In the genomic region with DNA sequence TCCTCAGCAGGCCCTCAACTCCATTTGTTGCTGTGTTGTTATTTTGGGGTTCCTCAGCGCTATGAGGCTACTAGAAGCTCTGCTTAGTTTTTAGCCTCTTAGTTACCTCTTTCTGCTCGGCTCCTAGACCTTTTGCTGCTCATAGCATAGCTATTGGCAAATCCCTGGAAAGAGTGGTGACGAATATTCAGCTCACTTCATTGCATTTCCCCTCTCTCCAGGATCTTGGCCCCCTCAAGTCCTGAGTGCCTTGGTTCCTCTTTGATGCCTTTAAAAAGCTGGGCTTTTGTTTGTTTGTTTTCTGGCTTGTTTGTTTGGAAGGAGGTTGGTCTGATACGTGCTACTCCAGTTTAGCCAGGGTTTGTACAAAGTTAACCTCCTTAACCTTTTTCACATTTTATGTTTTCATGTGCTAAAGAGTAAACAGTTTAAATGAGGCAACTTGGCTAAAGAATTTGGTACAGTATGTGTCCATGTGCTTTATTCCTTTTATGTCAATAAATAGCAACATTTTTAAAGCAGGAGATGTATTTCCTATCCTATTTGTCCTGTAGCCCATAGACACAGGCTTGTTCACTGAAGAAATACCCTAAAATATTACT, we compare ENCODE assay signal across 18 cellular contexts. TPM values are rescaled to one million over a fixed set of nuclear protein-coding genes. Genes with fewer than 3 reads are reported as not detected.
DNase-seq lines count a peak whose midpoint lies in the region; ATAC-seq and TF ChIP-seq lines count a peak whose summit lies in the region.
"Had no signal": no experiment of that assay in that cellular context is flagged by ENCODE, and none has a peak within 500 bp of the region (broad histone marks: within the 10 kb centered on the region; RNA-seq: fewer than 3 reads in every experiment).

No MANE protein-coding gene starts in this region.

- H3K4me1 ChIP-seq in HUES48 (ENCODE audit: control insufficient read depth, insufficient read depth, low read length), result peaks cover 18% of the 10 kb centered on the region
- peaks cover 19% of the 10 kb centered on the region for H3K4me1 ChIP-seq in iPS-20b (ENCODE audit: insufficient read depth, low read length)
- H3K4me1 ChIP-seq in right lobe of liver, result peaks cover 0 to 23% (median 5%) of the 10 kb centered on the region in 4 donors
- H3K4me1 ChIP-seq in gastroesophageal sphincter, result peaks cover 0 to 9% (median 0%) of the 10 kb centered on the region in 3 donors
- H3K4me1 ChIP-seq: BLaER1 had no signal

- intact Hi-C loops in right lobe of liver (cut with DNase I), result no loop called here

- POLR2A ChIA-PET in WTC11 (lab: Charles Lee), result no interaction called here

- H3K27ac ChIP-seq in HUES48 (ENCODE audit: low read depth, low read length) (peak overlapping the region; percentile 6), iPS-20b (ENCODE audit: low read length) (no peak overlapping the region), right lobe of liver (no peak overlapping the region), gastroesophageal sphincter (no peak overlapping the region)
- H3K27ac ChIP-seq: BLaER1 had no signal

- H3K9me3 Mint-ChIP-seq in WTC11, result peaks cover 22% of the 10 kb centered on the region

- H3K9ac ChIP-seq in HUES48 (ENCODE audit: low read depth, low read length), result no peak overlapping the region
- H3K9ac ChIP-seq in iPS-20b (ENCODE audit: low read depth, low read length), result no peak overlapping the region
- H3K9ac ChIP-seq: BLaER1 had no signal

- H3K4me3 ChIP-seq in HUES48 (ENCODE audit: low read depth, low read length), result no peak overlapping the region
- H3K4me3 ChIP-seq in iPS-20b (ENCODE audit: low read length), result peak overlapping the region; percentile 21; the same call in 1 of the 2 replicates
- H3K4me3 ChIP-seq in right lobe of liver, result no peak overlapping the region
- H3K4me3 ChIP-seq in gastroesophageal sphincter, result no peak overlapping the region
- H3K4me3 ChIP-seq: BLaER1 had no signal

- DNase-seq in WTC11 (ENCODE audit: low spot score) (no peak), right lobe of liver (no peak), COLO668 (lab: John Stamatoyannopoulos, UW; ENCODE audit: unreplicated experiment) (no peak), anterior cingulate cortex (lab: John Stamatoyannopoulos, UW) (no peak)
- DNase-seq in activated CD4-positive, CD25-positive, alpha-beta regulatory T cell (lab: John Stamatoyannopoulos, UW), result no peak
- DNase-seq: 8988T; Calu3; CD4-positive, alpha-beta memory T cell; DMS79 treated with DMSO at 0.1 percent for 48 hours; GF-D8; GOT3; H9; IMR-90 had no signal

- TF ChIP-seq CTCF in WTC11 (IDR thresholded peaks at IDR 0.05) (no peak), right lobe of liver (IDR thresholded peaks at IDR 0.05) (no peak), gastroesophageal sphincter (IDR thresholded peaks at IDR 0.05) (no peak)

- no peak overlapping the region for H3K27ac Mint-ChIP-seq in WTC11
- H3K27ac Mint-ChIP-seq: CD14-positive monocyte; CD4-positive, alpha-beta memory T cell had no signal

- H3K36me3 Mint-ChIP-seq in WTC11, result peaks cover 18% of the 10 kb centered on the region
- H3K36me3 Mint-ChIP-seq: CD4-positive, alpha-beta memory T cell had no signal

- ATAC-seq in WTC11 (peak; percentile 85), right lobe of liver (peak in 3 of 4 donors; percentile 40 to 65 (median 58)), gastroesophageal sphincter (no peak)

- TF ChIP-seq POLR2A in right lobe of liver (IDR thresholded peaks at IDR 0.05), result no peak
- TF ChIP-seq POLR2A in gastroesophageal sphincter (IDR thresholded peaks at IDR 0.05), result no peak

- peaks cover 4% of the 10 kb centered on the region; the same call in 1 of the 2 replicates for H3K36me3 ChIP-seq in HUES48 (ENCODE audit: control insufficient read depth, insufficient read depth, low read length)
- H3K36me3 ChIP-seq in iPS-20b (ENCODE audit: insufficient read depth, low read depth, low read length), result peaks cover 8% of the 10 kb centered on the region; the same call in 1 of the 2 replicates
- H3K36me3 ChIP-seq in right lobe of liver, result no peaks in the 10 kb centered on the region
- no peaks in the 10 kb centered on the region for H3K36me3 ChIP-seq in gastroesophageal sphincter

- H3K27me3 Mint-ChIP-seq in WTC11 (ENCODE audit: low read depth), result no peaks in the 10 kb centered on the region

- WGBS in right lobe of liver (ENCODE audit: insufficient coverage, low coverage, low lambda C conversion rate, missing lambda C conversion rate), result 58% methylated on average over 4 of the region's 4 CpGs
- WGBS in gastroesophageal sphincter (ENCODE audit: low coverage in 1 of 2), 2 donors, result 71 to 83% methylated on average over 4 of the region's 4 CpGs

- CTCF ChIA-PET in WTC11 (lab: Charles Lee), result no interaction called here

- H3K4me3 Mint-ChIP-seq in WTC11, result no peak overlapping the region
- H3K4me3 Mint-ChIP-seq: CD14-positive monocyte; CD4-positive, alpha-beta memory T cell; H9 had no signal

- TF ChIP-seq EP300 in gastroesophageal sphincter (IDR thresholded peaks at IDR 0.05), result no peak

- H3K27me3 ChIP-seq in HUES48 (ENCODE audit: control insufficient read depth, insufficient read depth, low read length), result no peaks in the 10 kb centered on the region
- no peaks in the 10 kb centered on the region for H3K27me3 ChIP-seq in iPS-20b (ENCODE audit: insufficient read depth, low read length)
- no peaks in the 10 kb centered on the region for H3K27me3 ChIP-seq in right lobe of liver
- no peaks in the 10 kb centered on the region for H3K27me3 ChIP-seq in gastroesophageal sphincter
- H3K27me3 ChIP-seq: BLaER1 had no signal

- H3K4me1 Mint-ChIP-seq in WTC11, result peaks cover 35% of the 10 kb centered on the region
- H3K4me1 Mint-ChIP-seq: CD4-positive, alpha-beta memory T cell had no signal

- H3K9me3 ChIP-seq in HUES48 (ENCODE audit: control insufficient read depth, insufficient read depth, low read length) (peaks cover 9% of the 10 kb centered on the region), iPS-20b (ENCODE audit: insufficient read depth, low read depth, low read length) (peaks cover 15% of the 10 kb centered on the region), right lobe of liver (peaks cover 0 to 8% (median 3%) of the 10 kb centered on the region in 4 donors), gastroesophageal sphincter (peaks cover 0 to 9% (median 0%) of the 10 kb centered on the region in 3 donors)

TF ChIP-seq in WTC11, 78 proteins besides CTCF, POLR2A, EP300 and RAD21:
- no peak for TF ChIP-seq SOX15 (CRISPR knock-in tag; IDR thresholded peaks at IDR 0.05)
- no peak for TF ChIP-seq ZNF416 (CRISPR knock-in tag; IDR thresholded peaks at IDR 0.05)
- no peak for TF ChIP-seq FOXP4 (CRISPR knock-in tag; IDR thresholded peaks at IDR 0.05)
- no peak for TF ChIP-seq NR1H2 (CRISPR knock-in tag; IDR thresholded peaks at IDR 0.05)
- TF ChIP-seq GABPB1 (CRISPR knock-in tag; IDR thresholded peaks at IDR 0.05), result peak; percentile 42; the same call in 1 of the 2 replicates
- TF ChIP-seq, protein P1, sequence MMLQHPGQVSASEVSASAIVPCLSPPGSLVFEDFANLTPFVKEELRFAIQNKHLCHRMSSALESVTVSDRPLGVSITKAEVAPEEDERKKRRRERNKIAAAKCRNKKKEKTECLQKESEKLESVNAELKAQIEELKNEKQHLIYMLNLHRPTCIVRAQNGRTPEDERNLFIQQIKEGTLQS (CRISPR knock-in tag; conservative IDR thresholded peaks at IDR 0.05), result no peak
- TF ChIP-seq PREB (CRISPR knock-in tag; IDR thresholded peaks at IDR 0.05; ENCODE audit: borderline replicate concordance), result no peak

RNA-seq across cellular contexts. Expression of gene SMAD1, which starts 31.5 kb away (rescaled TPM):
- 14.1 to 15.4 TPM (median 15.1 TPM) in 3 replicates for total RNA-seq in WTC11 (2021)
- total RNA-seq in right lobe of liver, result 10 to 100 TPM; 12.4 to 30.5 (median 18.4) TPM
- 10 to 100 TPM; 26.3 to 37.8 (median 29.2) TPM for total RNA-seq in gastroesophageal sphincter
